In the genomic region with DNA sequence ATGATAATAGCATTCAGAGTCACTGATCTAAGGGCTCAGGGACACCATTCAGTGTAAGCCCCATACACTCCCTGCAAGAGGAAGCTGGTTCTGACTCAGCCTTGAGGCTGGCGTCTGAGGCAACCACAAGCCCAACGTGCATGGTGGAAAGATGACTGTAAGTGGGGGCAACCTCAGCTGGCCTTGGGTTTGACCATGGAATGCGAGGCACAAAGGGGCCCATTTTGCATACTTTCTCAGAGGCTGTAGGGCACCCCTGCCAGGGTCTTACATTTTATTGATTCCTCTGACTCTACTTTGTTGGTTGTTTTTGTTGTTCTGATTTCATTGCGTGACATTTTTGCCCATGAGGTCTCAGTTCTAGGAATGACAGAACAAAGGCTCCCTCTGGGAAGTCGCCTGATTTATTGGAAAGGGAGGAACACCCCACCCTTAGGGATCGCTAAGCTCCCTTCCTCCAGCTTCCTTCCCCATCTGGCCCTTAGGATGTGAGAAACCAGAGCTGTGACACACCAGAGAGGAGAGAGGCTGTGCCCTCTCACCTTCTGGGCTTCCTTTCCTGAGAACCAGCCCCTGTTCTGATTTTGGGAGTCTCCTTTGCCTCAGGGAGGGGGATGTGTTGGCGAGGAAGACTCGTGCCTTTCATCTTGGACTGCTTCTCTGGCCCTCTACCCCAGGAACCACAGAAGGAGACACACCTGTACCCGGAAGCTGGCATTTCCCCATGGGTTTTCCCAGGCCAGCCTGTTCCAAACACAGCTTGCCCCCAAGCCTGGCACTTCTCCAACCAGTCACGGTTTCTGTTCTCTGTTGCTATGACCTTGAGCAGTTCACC, we compare ENCODE assay signal across 8 cellular contexts. TPM values are rescaled to one million over a fixed set of nuclear protein-coding genes. Genes with fewer than 3 reads are reported as not detected.
DNase-seq lines count a peak whose midpoint lies in the region; ATAC-seq lines count a peak whose summit lies in the region.

No MANE protein-coding gene starts in this region.

- intact Hi-C loops in left colon (cut with DNase I, micrococcal nuclease): no loop called here

- H3K4me1 Mint-ChIP-seq in stimulated activated effector memory CD8-positive, alpha-beta T cell treated with anti-CD3 and anti-CD28 coated beads, Interleukin-12 subunit alpha, Interleukin-12 subunit beta, amount 100 ng/mL, for 72 hours: peaks cover 86% of the 10 kb centered on the region

- H3K9me3 Mint-ChIP-seq in stimulated activated effector memory CD8-positive, alpha-beta T cell treated with anti-CD3 and anti-CD28 coated beads, Interleukin-12 subunit alpha, Interleukin-12 subunit beta, amount 100 ng/mL, for 72 hours: no peaks in the 10 kb centered on the region

- peaks cover 22% of the 10 kb centered on the region for H3K36me3 Mint-ChIP-seq in stimulated activated effector memory CD8-positive, alpha-beta T cell treated with anti-CD3 and anti-CD28 coated beads, Interleukin-12 subunit alpha, Interleukin-12 subunit beta, amount 100 ng/mL, for 72 hours

- H3K27ac Mint-ChIP-seq in stimulated activated effector memory CD8-positive, alpha-beta T cell treated with anti-CD3 and anti-CD28 coated beads, Interleukin-12 subunit alpha, Interleukin-12 subunit beta, amount 100 ng/mL, for 72 hours: peak overlapping the region; percentile 94

- ATAC-seq in HG02759 (IDR thresholded peaks at IDR 0.05; ENCODE audit: unreplicated experiment): peak; percentile 38
- peak; percentile 87 for ATAC-seq in left colon
- peak; percentile 90 for ATAC-seq in stimulated activated effector memory CD8-positive, alpha-beta T cell treated with anti-CD3 and anti-CD28 coated beads, Interleukin-12 subunit alpha, Interleukin-12 subunit beta, amount 100 ng/mL, for 72 hours
- ATAC-seq in HG02970 (IDR thresholded peaks at IDR 0.05; ENCODE audit: low FRiP score, unreplicated experiment): no peak

- peak overlapping the region; percentile 63 for H3K4me3 Mint-ChIP-seq in stimulated activated effector memory CD8-positive, alpha-beta T cell treated with anti-CD3 and anti-CD28 coated beads, Interleukin-12 subunit alpha, Interleukin-12 subunit beta, amount 100 ng/mL, for 72 hours

- DNase-seq in DMS 273 (lab: John Stamatoyannopoulos, UW; ENCODE audit: unreplicated experiment) (peak; percentile 30), DMS 273 treated with DMSO at 0.1 percent for 48 hours (lab: John Stamatoyannopoulos, UW) (no peak), NOMO-1 treated with dmso at 0.1 percent for 144 hours (lab: John Stamatoyannopoulos, UW; ENCODE audit: unreplicated experiment) (peak; percentile 68), left colon (peak; percentile 72 to 93)
- peak; percentile 81 for DNase-seq in activated effector memory CD4-positive, alpha-beta T cell treated with anti-CD3 and anti-CD28 coated beads, Interleukin-2, amount 50 U/mL, for 16 hours
- DNase-seq in stimulated activated effector memory CD8-positive, alpha-beta T cell treated with anti-CD3 and anti-CD28 coated beads, Interleukin-12 subunit alpha, Interleukin-12 subunit beta, amount 100 ng/mL, for 72 hours (ENCODE audit: low spot score in 2 of 2): peak; percentile 62 to 88

RNA-seq across cellular contexts. Expression of a gene that starts 5.6 kb away (rescaled TPM):
- 10 to 100 TPM in 1 of 2 donors, 1 to 10 TPM in 1; 4.9 to 10.2 TPM for total RNA-seq in left colon

RNA-seq across cellular contexts. Expression of a gene that starts 52.8 kb away (rescaled TPM):
- under 1 TPM in 1 of 2 donors, not detected in 1; 0.78 TPM for total RNA-seq in left colon
